In the genomic region with DNA sequence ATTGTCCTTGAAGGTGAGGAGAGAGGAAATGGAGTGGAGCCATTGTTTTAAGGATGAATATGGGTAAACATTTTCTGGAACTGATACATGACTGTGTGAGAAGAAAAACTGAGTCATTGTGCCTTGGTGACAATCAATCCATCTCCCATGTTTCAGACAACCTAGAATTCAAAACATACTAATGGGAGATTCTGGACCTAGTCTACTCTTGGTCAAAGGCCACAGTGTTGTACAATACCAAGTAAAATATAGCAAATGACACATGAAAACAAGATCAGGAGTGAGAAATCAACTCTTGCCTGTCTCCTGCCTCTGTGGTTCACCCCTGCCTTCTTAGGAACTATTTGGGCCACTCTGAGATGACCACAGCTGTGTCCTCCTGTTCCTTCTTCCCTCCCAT, we compare ENCODE assay signal across 16 cellular contexts.
"Had no signal": no experiment of that assay in that cellular context is flagged by ENCODE, and none has a peak within 500 bp of the region (broad histone marks: within the 10 kb centered on the region; RNA-seq: fewer than 3 reads in every experiment).

No MANE protein-coding gene starts in this region.

- H3K36me3 ChIP-seq: neural progenitor cell, sigmoid colon, tibial artery had no signal

- H3K27me3 ChIP-seq: foreskin keratinocyte, neural progenitor cell, sigmoid colon had no signal

- H3K4me3 ChIP-seq: coronary artery, dorsolateral prefrontal cortex, neural progenitor cell, psoas muscle, sigmoid colon, smooth muscle cell, tibial artery had no signal

- DNase-seq: central memory CD4-positive, alpha-beta T cell; dorsolateral prefrontal cortex; effector CD8-positive, alpha-beta T cell; foreskin keratinocyte; left cardiac atrium; left ventricle myocardium superior; retina; sigmoid colon; stimulated activated CD4-positive, alpha-beta T cell treated with anti-CD3 and anti-CD28 coated beads, Interleukin-2, amount 100 ng/mL, for 48 hours; stimulated activated naive CD4-positive, alpha-beta T cell treated with Interleukin-2 at 50 U/mL for 16 hours; tibial artery had no signal

- ATAC-seq: left cardiac atrium; left ventricle myocardium superior; natural killer cell treated with Interleukin-12 subunit alpha and Interleukin-12 subunit beta and Interleukin-15 and Interleukin-18, amount 100 ng/mL, for 72 hours; psoas muscle had no signal

- H3K9ac ChIP-seq: neural progenitor cell had no signal

- H3K27ac ChIP-seq: coronary artery, dorsolateral prefrontal cortex, foreskin keratinocyte, neural progenitor cell, psoas muscle, sigmoid colon, tibial artery had no signal
